ENCODE assay signal across 14 cellular contexts in the genomic region with DNA sequence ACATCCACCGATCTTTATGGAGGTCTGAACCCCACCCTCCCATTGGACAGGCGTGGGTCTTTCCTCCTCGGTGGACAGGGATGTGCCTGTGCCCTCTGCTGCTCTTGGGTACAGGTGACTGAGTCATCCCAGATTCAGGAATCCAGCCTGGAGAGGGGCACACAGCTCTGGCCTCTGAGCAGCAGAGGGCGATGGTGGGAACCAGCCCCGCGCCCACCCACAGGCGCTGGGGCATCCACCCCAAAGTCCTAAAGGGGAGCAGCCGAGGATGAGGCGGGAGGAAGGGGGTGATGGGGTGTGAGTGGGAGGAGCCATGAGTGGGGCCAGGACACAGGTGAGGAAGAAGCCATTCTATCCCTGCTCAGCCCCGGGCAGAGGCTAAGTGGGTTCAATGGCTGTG. TPM values are rescaled to one million over a fixed set of nuclear protein-coding genes. Genes with fewer than 3 reads are reported as not detected.
DNase-seq lines count a peak whose midpoint lies in the region; ATAC-seq, FAIRE-seq and TF ChIP-seq lines count a peak whose summit lies in the region.
"Had no signal": no experiment of that assay in that cellular context is flagged by ENCODE, and none has a peak within 500 bp of the region (broad histone marks: within the 10 kb centered on the region; RNA-seq: fewer than 3 reads in every experiment).

No MANE protein-coding gene starts in this region.

- no peak for FAIRE-seq in HepG2 (lab: Jason Lieb, UNC)
- FAIRE-seq: GM12892 had no signal

- H3K4me3 ChIP-seq in HepG2 (replicated peaks in 1 of 3; ENCODE audit: insufficient read depth in 1 of 3, low read depth in 2 of 3, low read length in 3 of 3) (no peak overlapping the region), right lobe of liver (no peak overlapping the region), OCI-LY3 (ENCODE audit: low read length) (no peak overlapping the region), epithelial cell of proximal tubule (ENCODE audit: low read depth, low read length) (no peak overlapping the region), upper lobe of right lung (no peak overlapping the region), gastrocnemius medialis (no peak overlapping the region)
- H3K4me3 ChIP-seq: adrenal gland, testis had no signal

- H3K9ac ChIP-seq in HepG2 (ENCODE audit: insufficient read depth, low read depth, low read length): no peak overlapping the region
- H3K9ac ChIP-seq in OCI-LY3 (ENCODE audit: low read length): no peak overlapping the region

- no TSS peak for BruUV-seq in HepG2 (replicated peaks; lab: Mats Ljungman, UMichigan)

- intact Hi-C loops in HepG2 (cut with micrococcal nuclease; ENCODE audit: unreplicated experiment): no loop called here
- intact Hi-C loops in right lobe of liver (cut with DNase I): no loop called here
- intact Hi-C loops in upper lobe of right lung (cut with DNase I): no loop called here
- intact Hi-C loops in gastrocnemius medialis (cut with DNase I; ENCODE audit: low total_unique reads): no loop called here

- no peaks in the 10 kb centered on the region for H3K9me3 ChIP-seq in HepG2 (ENCODE audit: low read length)
- H3K9me3 ChIP-seq in right lobe of liver: no peaks in the 10 kb centered on the region
- no peaks in the 10 kb centered on the region for H3K9me3 ChIP-seq in OCI-LY3 (ENCODE audit: insufficient read depth, low read length)
- no peaks in the 10 kb centered on the region for H3K9me3 ChIP-seq in upper lobe of right lung
- H3K9me3 ChIP-seq in gastrocnemius medialis: no peaks in the 10 kb centered on the region
- H3K9me3 ChIP-seq: adrenal gland, testis had no signal

- peak; percentile 40 for TF ChIP-seq CTCF in HepG2 (CRISPR knock-in tag; IDR thresholded peaks at IDR 0.05)
- TF ChIP-seq CTCF in right lobe of liver (IDR thresholded peaks at IDR 0.05): no peak
- peak; percentile 37 for TF ChIP-seq CTCF in OCI-LY3 (IDR thresholded peaks at IDR 0.05; ENCODE audit: low read depth, low read length)
- TF ChIP-seq CTCF in epithelial cell of proximal tubule (conservative IDR thresholded peaks at IDR 0.05; ENCODE audit: low read depth, low read length): peak; percentile 14
- no peak for TF ChIP-seq CTCF in upper lobe of right lung (IDR thresholded peaks at IDR 0.05)
- no peak for TF ChIP-seq CTCF in gastrocnemius medialis (IDR thresholded peaks at IDR 0.05 in 4 of 5, conservative IDR thresholded peaks at IDR 0.05 in 1 of 5)

- ATAC-seq in HepG2: peak; percentile 39
- no peak for ATAC-seq in right lobe of liver
- no peak for ATAC-seq in upper lobe of right lung
- no peak for ATAC-seq in gastrocnemius medialis
- ATAC-seq in GM19397 (IDR thresholded peaks at IDR 0.05; ENCODE audit: unreplicated experiment): no peak
- ATAC-seq: activated CD4-positive, CD25-positive, alpha-beta regulatory T cell treated with anti-CD3 and anti-CD28 coated beads, Interleukin-2, amount 50 U/mL, for 24 hours had no signal

- TF ChIP-seq EP300 in HepG2 (IDR thresholded peaks at IDR 0.05; ENCODE audit: low read depth in 2 of 2, low read length in 2 of 2) (no peak), HepG2 (CRISPR knock-in tag; IDR thresholded peaks at IDR 0.05; ENCODE audit: borderline replicate concordance) (no peak)

- 0% methylated on average over 10 of the region's 10 CpGs for WGBS in HepG2 (ENCODE audit: low lambda C conversion rate)
- 19% methylated on average over 5 of the region's 10 CpGs for WGBS in right lobe of liver (ENCODE audit: insufficient coverage, low coverage, low lambda C conversion rate, missing lambda C conversion rate)

- no peak for TF ChIP-seq RAD21 in HepG2 (CRISPR knock-in tag; IDR thresholded peaks at IDR 0.05)

- H3K4me2 ChIP-seq in HepG2 (ENCODE audit: low read depth, low read length) (no peak overlapping the region), OCI-LY3 (ENCODE audit: low read length) (no peak overlapping the region)

- CTCF ChIA-PET in HepG2 (lab: Yijun Ruan, JAX; ENCODE audit: low intra/inter-chr PET ratio, low total read pairs): no interaction called here

- H3K36me3 ChIP-seq in HepG2 (replicated peaks in 1 of 2; ENCODE audit: control insufficient read depth in 1 of 2, insufficient read depth in 2 of 2, low read length in 2 of 2) (no peaks in the 10 kb centered on the region), right lobe of liver (no peaks in the 10 kb centered on the region), OCI-LY3 (replicated peaks; ENCODE audit: low read depth, low read length) (no peaks in the 10 kb centered on the region), upper lobe of right lung (no peaks in the 10 kb centered on the region), gastrocnemius medialis (no peaks in the 10 kb centered on the region)
- H3K36me3 ChIP-seq: adrenal gland had no signal

- no peaks in the 10 kb centered on the region for H3K79me2 ChIP-seq in HepG2 (ENCODE audit: insufficient read depth, low read length)
- no peaks in the 10 kb centered on the region for H3K79me2 ChIP-seq in OCI-LY3 (ENCODE audit: low read length)

- POLR2A ChIA-PET in HepG2 (lab: Yijun Ruan, JAX): no interaction called here

- TF ChIP-seq POLR2A in HepG2 (IDR thresholded peaks at IDR 0.05; ENCODE audit: insufficient read depth in 1 of 2, low read depth in 2 of 2, low read length in 2 of 2) (no peak), right lobe of liver (IDR thresholded peaks at IDR 0.05) (no peak), gastrocnemius medialis (IDR thresholded peaks at IDR 0.05) (no peak)

- DNase-seq in HepG2 (ENCODE audit: low spot score): no peak
- no peak for DNase-seq in right lobe of liver
- no peak for DNase-seq in epithelial cell of proximal tubule (ENCODE audit: low read depth)
- no peak for DNase-seq in activated naive CD4-positive, alpha-beta T cell treated with anti-CD3 and anti-CD28 coated beads, Interleukin-2, amount 50 U/mL, for 16 hours
- no peak for DNase-seq in upper lobe of right lung
- DNase-seq in gastrocnemius medialis: no peak
- DNase-seq: adrenal gland, NCI-H2107, SW 1271, testis had no signal

- H3K27me3 ChIP-seq in HepG2 (ENCODE audit: control insufficient read depth in 1 of 2, insufficient read depth in 2 of 2, low read length in 2 of 2): peaks cover 52 to 100% of the 10 kb centered on the region in 2 experiments
- no peaks in the 10 kb centered on the region for H3K27me3 ChIP-seq in right lobe of liver
- peaks cover 17% of the 10 kb centered on the region; the same call in 1 of the 2 replicates for H3K27me3 ChIP-seq in OCI-LY3 (ENCODE audit: low read depth, low read length)
- no peaks in the 10 kb centered on the region for H3K27me3 ChIP-seq in upper lobe of right lung
- peaks cover 2 to 14% (median 3%) of the 10 kb centered on the region in 3 donors for H3K27me3 ChIP-seq in gastrocnemius medialis
- H3K27me3 ChIP-seq: testis had no signal

- no peak overlapping the region for H2AFZ ChIP-seq in HepG2 (ENCODE audit: low read length)
- no peak overlapping the region for H2AFZ ChIP-seq in OCI-LY3 (ENCODE audit: low read depth, low read length)

- in situ Hi-C loops in HepG2 (cut with HindIII; ENCODE audit: extremely low pct_ligation_motif_present, low pct_unique_long_range_greater_than_20kb) (no loop called here), gastrocnemius medialis (cut with MboI; ENCODE audit: low sequenced_read_pairs in 4 of 4) (no loop called here)

- H4K20me1 ChIP-seq in HepG2 (ENCODE audit: insufficient read depth, low read length) (no peaks in the 10 kb centered on the region; the same call in 1 of the 2 replicates), OCI-LY3 (ENCODE audit: insufficient read depth, low read length) (no peaks in the 10 kb centered on the region)

- H3K4me1 ChIP-seq in HepG2 (ENCODE audit: insufficient read depth, low read length) (no peaks in the 10 kb centered on the region), right lobe of liver (no peaks in the 10 kb centered on the region), OCI-LY3 (ENCODE audit: low read length) (no peaks in the 10 kb centered on the region), upper lobe of right lung (peaks cover 4% of the 10 kb centered on the region), gastrocnemius medialis (peaks cover 5% of the 10 kb centered on the region in 2 donors)
- H3K4me1 ChIP-seq: adrenal gland, testis had no signal

- H3K27ac ChIP-seq in HepG2 (ENCODE audit: extremely low read length, insufficient read depth, low read length) (no peak overlapping the region), right lobe of liver (no peak overlapping the region), OCI-LY3 (ENCODE audit: low read length) (no peak overlapping the region), upper lobe of right lung (no peak overlapping the region), gastrocnemius medialis (no peak overlapping the region)
- H3K27ac ChIP-seq: adrenal gland, testis had no signal

TF ChIP-seq in HepG2, 621 proteins besides CTCF, POLR2A, EP300 and RAD21 (continues in another document):
- TF ChIP-seq STAG1 (CRISPR knock-in tag; IDR thresholded peaks at IDR 0.05): 0 out of 2 replicates have a peak, but pooled peaks have one; percentile 12
- TF ChIP-seq MZF1 (CRISPR knock-in tag; IDR thresholded peaks at IDR 0.05; ENCODE audit: borderline replicate concordance): no peak

RNA-seq across cellular contexts. Expression of gene ENGASE, which starts 35.0 kb away (rescaled TPM):
- total RNA-seq in HepG2 (2016; rRNA removed; fragmentation: Illumina TruSeq; extraction: Trizol): 2.8 and 10.6 TPM in 2 replicates
- total RNA-seq in HepG2 (2016; cell fraction: cytosol; rRNA removed; fragmentation: Illumina TruSeq; extraction: Trizol; ENCODE audit: low read depth): 10.9 and 11.3 TPM in 2 replicates
- total RNA-seq in HepG2 (2016; cell fraction: insoluble cytoplasmic fraction; rRNA removed; fragmentation: Illumina TruSeq; extraction: Trizol): 2.1 and 11.0 TPM in 2 replicates
- total RNA-seq in HepG2 (2016; cell fraction: membrane; rRNA removed; fragmentation: Illumina TruSeq; extraction: Trizol): 4.0 and 4.4 TPM in 2 replicates
- 17.7 and 21.9 TPM in 2 replicates for total RNA-seq in HepG2 (2016; cell fraction: nucleus; rRNA removed; fragmentation: Illumina TruSeq; extraction: Trizol)
- 18.1 and 30.3 TPM in 2 replicates for polyA plus RNA-seq in HepG2 (2011; rRNA removed)
- 4.4 and 5.4 TPM in 2 replicates for polyA plus RNA-seq in HepG2 (2011; cell fraction: cytosol; rRNA removed)
- 327 and 364 TPM in 2 replicates for polyA plus RNA-seq in HepG2 (2011; cell fraction: nucleus; rRNA removed)
- 25.6 and 35.5 TPM in 2 replicates for polyA plus RNA-seq in HepG2 (2012)
- 0.50 and 0.71 TPM in 2 replicates for polyA plus RNA-seq in HepG2 (2016; cell fraction: cytosol; fragmentation: Illumina TruSeq; extraction: Trizol; ENCODE audit: low read depth)
- 3.3 and 4.0 TPM in 2 replicates for polyA plus RNA-seq in HepG2 (2016; cell fraction: insoluble cytoplasmic fraction; fragmentation: Illumina TruSeq; extraction: Trizol; ENCODE audit: low read depth)
- polyA plus RNA-seq in HepG2 (2016; cell fraction: membrane; fragmentation: Illumina TruSeq; extraction: Trizol; ENCODE audit: low read depth): 1.3 and 1.4 TPM in 2 replicates
- 64.3 and 73.5 TPM in 2 replicates for polyA plus RNA-seq in HepG2 (2016; cell fraction: nucleus; fragmentation: Illumina TruSeq; extraction: Trizol; ENCODE audit: insufficient read depth, low read depth)
- 27.1 and 30.9 TPM in 2 replicates for polyA minus RNA-seq in HepG2 (2011; rRNA and poly(A)+ RNA removed; ENCODE audit: low replicate concordance)
- 4.3 and 5.1 TPM in 2 replicates for polyA minus RNA-seq in HepG2 (2011; cell fraction: cytosol; rRNA and poly(A)+ RNA removed)
- polyA minus RNA-seq in HepG2 (2011; cell fraction: nucleus; rRNA and poly(A)+ RNA removed): 56.1 and 79.6 TPM in 2 replicates
- total RNA-seq in right lobe of liver: 10 to 100 TPM in 5 of 6 experiments, 1 to 10 TPM in 1; 7.4 to 63.7 (median 39.1) TPM
- total RNA-seq in epithelial cell of proximal tubule: 10.4 and 11.2 TPM in 2 replicates
- 58.2 TPM for total RNA-seq in upper lobe of right lung
- total RNA-seq in gastrocnemius medialis: 10 to 100 TPM in 2 of 4 donors, 1 to 10 TPM in 2; 5.1 to 14.2 (median 9.3) TPM

Comparison
In these comparisons a context has a peak if more than half of its experiments do, and no peak if none do; other contexts are left out.
1. CTCF ChIP-seq: peak in HepG2 (single experiment), OCI-LY3 (single experiment) and epithelial cell of proximal tubule (single experiment); none in right lobe of liver (0 of 4), upper lobe of right lung (single experiment) and gastrocnemius medialis (0 of 5).